ENCODE assay signal across 8 cellular contexts in genomic region chr16:31700530-31701388, GRCh38.
A peak's percentile ranks its signal among the peaks of the same experiment; 100 is the strongest.
DNase-seq lines count a peak whose midpoint lies in the region; ATAC-seq and TF ChIP-seq lines count a peak whose summit lies in the region.

No MANE protein-coding gene starts in this region.

- H3K27me3 Mint-ChIP-seq in activated CD4-positive, alpha-beta T cell treated with anti-CD3 and anti-CD28 coated beads, Interleukin-2, amount 10 ng/mL, durations not matched to agents 24 days and 14 days, result peaks cover 15% of the 10 kb centered on the region
- H3K27me3 Mint-ChIP-seq in dendritic cell treated with granulocyte-macrophage colony-stimulating factor and Interleukin-4, amounts not matched to agents 40 ng/mL and 50 ng/mL, for 4 days, result peaks cover 58% of the 10 kb centered on the region

- no peaks in the 10 kb centered on the region for H3K9me3 Mint-ChIP-seq in activated CD4-positive, alpha-beta T cell treated with anti-CD3 and anti-CD28 coated beads, Interleukin-2, amount 10 ng/mL, durations not matched to agents 24 days and 14 days
- H3K9me3 Mint-ChIP-seq in dendritic cell treated with granulocyte-macrophage colony-stimulating factor and Interleukin-4, amounts not matched to agents 40 ng/mL and 50 ng/mL, for 4 days, result no peaks in the 10 kb centered on the region

- intact Hi-C loops in activated CD4-positive, alpha-beta T cell treated with anti-CD3 and anti-CD28 coated beads, Interleukin-2, amount 10 ng/mL, durations not matched to agents 24 days and 14 days (cut with micrococcal nuclease), result loop anchor here (1.0 to 5.0 kb wide), 3 partner anchors 13 to 242 kb away; partner anchors contain the start of genes ARMC5 and RUSF1
- intact Hi-C loops in dendritic cell treated with granulocyte-macrophage colony-stimulating factor and Interleukin-4, amounts not matched to agents 40 ng/mL and 50 ng/mL, for 4 days (cut with micrococcal nuclease), result no loop called here

- DNase-seq in KBM-7 (peak; percentile 72), medulla oblongata (ENCODE audit: extremely low spot score) (peak; percentile 76), mesenteric fat pad (ENCODE audit: low spot score) (no peak)
- DNase-seq in activated CD4-positive, alpha-beta T cell treated with anti-CD3 and anti-CD28 coated beads, Interleukin-2, amount 10 ng/mL, durations not matched to agents 24 days and 14 days, result peak; percentile 92
- peak; percentile 83 for DNase-seq in stimulated activated CD8-positive, alpha-beta memory T cell treated with anti-CD3 and anti-CD28 coated beads, Interleukin-12 subunit alpha, Interleukin-12 subunit beta, amount 100 ng/mL, for 1 hour (ENCODE audit: low read depth)

- TF ChIP-seq POLR2A in GM10847 (IDR thresholded peaks at IDR 0.05; ENCODE audit: extremely low read depth, insufficient read length), result peak; percentile 39

- peak; percentile 78 for ATAC-seq in GM21619 (IDR thresholded peaks at IDR 0.05; ENCODE audit: unreplicated experiment)

- peaks cover 38% of the 10 kb centered on the region for H3K36me3 Mint-ChIP-seq in activated CD4-positive, alpha-beta T cell treated with anti-CD3 and anti-CD28 coated beads, Interleukin-2, amount 10 ng/mL, durations not matched to agents 24 days and 14 days (ENCODE audit: low read depth)
- H3K36me3 Mint-ChIP-seq in dendritic cell treated with granulocyte-macrophage colony-stimulating factor and Interleukin-4, amounts not matched to agents 40 ng/mL and 50 ng/mL, for 4 days (ENCODE audit: low read depth), result no peaks in the 10 kb centered on the region

- peaks cover 26% of the 10 kb centered on the region for H3K4me1 Mint-ChIP-seq in activated CD4-positive, alpha-beta T cell treated with anti-CD3 and anti-CD28 coated beads, Interleukin-2, amount 10 ng/mL, durations not matched to agents 24 days and 14 days
- peaks cover 28% of the 10 kb centered on the region for H3K4me1 Mint-ChIP-seq in dendritic cell treated with granulocyte-macrophage colony-stimulating factor and Interleukin-4, amounts not matched to agents 40 ng/mL and 50 ng/mL, for 4 days (ENCODE audit: low read depth)

- in situ Hi-C loops in KBM-7 (cut with MboI; ENCODE audit: low pct_unique_long_range_greater_than_20kb, low sequenced_read_pairs), result loop anchor here (10.0 kb wide), 1 partner anchor 236 kb away; no protein-coding TSS in a partner anchor

- H3K27ac Mint-ChIP-seq in activated CD4-positive, alpha-beta T cell treated with anti-CD3 and anti-CD28 coated beads, Interleukin-2, amount 10 ng/mL, durations not matched to agents 24 days and 14 days, result peak overlapping the region; percentile 89
- H3K27ac Mint-ChIP-seq in dendritic cell treated with granulocyte-macrophage colony-stimulating factor and Interleukin-4, amounts not matched to agents 40 ng/mL and 50 ng/mL, for 4 days, result peak overlapping the region; percentile 56

- peak overlapping the region; percentile 88 for H3K4me3 Mint-ChIP-seq in activated CD4-positive, alpha-beta T cell treated with anti-CD3 and anti-CD28 coated beads, Interleukin-2, amount 10 ng/mL, durations not matched to agents 24 days and 14 days
- peak overlapping the region; percentile 71 for H3K4me3 Mint-ChIP-seq in dendritic cell treated with granulocyte-macrophage colony-stimulating factor and Interleukin-4, amounts not matched to agents 40 ng/mL and 50 ng/mL, for 4 days
